In the genomic region with DNA sequence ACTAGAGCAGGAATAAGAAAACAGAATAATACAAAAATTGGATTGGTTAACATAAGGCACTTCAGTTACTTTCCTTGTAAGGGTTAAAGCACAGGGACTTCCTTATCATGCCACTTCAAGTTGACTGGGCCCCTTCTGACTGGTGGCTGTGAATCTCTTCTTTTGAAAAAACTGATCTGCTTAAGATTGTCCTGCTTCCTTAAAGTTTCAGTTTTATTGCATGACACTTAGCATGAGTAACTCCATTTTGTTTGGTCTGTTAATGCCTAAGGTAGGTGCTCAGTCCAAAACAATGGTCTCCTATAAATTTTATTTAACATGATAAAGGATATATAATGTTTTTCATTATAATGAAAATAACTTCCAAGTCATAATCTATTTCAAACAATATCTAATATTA, we compare ENCODE assay signal across 37 cellular contexts. TPM values are rescaled to one million over a fixed set of nuclear protein-coding genes. Genes with fewer than 3 reads are reported as not detected.
"Had no signal": no experiment of that assay in that cellular context is flagged by ENCODE, and none has a peak within 500 bp of the region (broad histone marks: within the 10 kb centered on the region; RNA-seq: fewer than 3 reads in every experiment).

No MANE protein-coding gene starts in this region.

- DNase-seq: activated CD4-positive, alpha-beta memory T cell treated with anti-CD3 and anti-CD28 coated beads, Interleukin-2, amount 10 ng/mL, durations not matched to agents 7 days and 5 days; activated CD4-positive, alpha-beta T cell treated with anti-CD3 and anti-CD28 coated beads for 1 hour; activated CD4-positive, alpha-beta T cell treated with anti-CD3 and anti-CD28 coated beads for 4 hours; activated CD4-positive, alpha-beta T cell treated with anti-CD3 and anti-CD28 coated beads, Interleukin-2, amount 10 ng/mL, durations not matched to agents 7 days and 5 days; activated CD4-positive, alpha-beta T cell treated with anti-CD3 and anti-CD28 coated beads, Interleukin-2, amount 50 U/mL, for 4 hours; activated CD8-positive, alpha-beta memory T cell treated with anti-CD3 and anti-CD28 coated beads, Interleukin-2, amount 50 U/mL, for 48 hours; activated gamma-delta T cell; activated naive CD4-positive, alpha-beta T cell; activated naive CD4-positive, alpha-beta T cell treated with anti-CD3 and anti-CD28 coated beads, Interleukin-2, amount 10 ng/mL, durations not matched to agents 7 days and 5 days; activated naive CD8-positive, alpha-beta T cell treated with anti-CD3 and anti-CD28 coated beads, Interleukin-2, amount 10 ng/mL, durations not matched to agents 7 days and 5 days; activated T-cell treated with anti-CD3 and anti-CD28 coated beads for 4 hours; activated T-cell treated with anti-CD3 and anti-CD28 coated beads, Interleukin-2, amount 50 U/mL, for 24 hours; activated T-cell treated with anti-CD3 and anti-CD28 coated beads, Interleukin-2, amount 50 U/mL, for 72 hours; amniotic stem cell; aorta; body of pancreas; caudate nucleus; cortex of kidney; dermis blood vessel endothelial cell; effector CD4-positive, alpha-beta T cell; effector memory CD8-positive, alpha-beta T cell; esophagus squamous epithelium; foreskin melanocyte; heart right ventricle; T-cell; T1000 had no signal

- H3K4me3 Mint-ChIP-seq: activated CD4-positive, alpha-beta memory T cell treated with anti-CD3 and anti-CD28 coated beads, Interleukin-2, amount 10 ng/mL, durations not matched to agents 7 days and 5 days; activated CD4-positive, alpha-beta T cell treated with anti-CD3 and anti-CD28 coated beads, Interleukin-2, amount 10 ng/mL, durations not matched to agents 7 days and 5 days; activated naive CD4-positive, alpha-beta T cell treated with anti-CD3 and anti-CD28 coated beads, Interleukin-2, amount 10 ng/mL, durations not matched to agents 7 days and 5 days; activated naive CD8-positive, alpha-beta T cell treated with anti-CD3 and anti-CD28 coated beads, Interleukin-2, amount 10 ng/mL, durations not matched to agents 7 days and 5 days; activated T-cell treated with anti-CD3 and anti-CD28 coated beads, Interleukin-2, amount 50 U/mL, for 24 hours; activated T-cell treated with anti-CD3 and anti-CD28 coated beads, Interleukin-2, amount 50 U/mL, for 72 hours; effector memory CD8-positive, alpha-beta T cell; T-cell; T-helper 1 cell treated with Interleukin-12 subunit alpha and Interleukin-12 subunit beta and Interleukin-4 antibody, amounts not matched to agents 30 μg/mL and 1 μg/mL, for 36 hours had no signal

- H3K36me3 Mint-ChIP-seq: activated naive CD4-positive, alpha-beta T cell treated with anti-CD3 and anti-CD28 coated beads, Interleukin-2, amount 10 ng/mL, durations not matched to agents 7 days and 5 days; activated naive CD4-positive, alpha-beta T cell treated with anti-CD3 and anti-CD28 coated beads, Interleukin-2, amount 50 U/mL, for 72 hours; activated naive CD8-positive, alpha-beta T cell treated with anti-CD3 and anti-CD28 coated beads, Interleukin-2, amount 10 ng/mL, durations not matched to agents 7 days and 5 days; T-cell had no signal

- H3K9me3 ChIP-seq: body of pancreas, esophagus squamous epithelium, gastroesophageal sphincter, heart right ventricle had no signal

- H3K9me3 Mint-ChIP-seq: activated CD4-positive, alpha-beta memory T cell treated with anti-CD3 and anti-CD28 coated beads, Interleukin-2, amount 10 ng/mL, durations not matched to agents 7 days and 5 days; activated CD4-positive, alpha-beta T cell treated with anti-CD3 and anti-CD28 coated beads, Interleukin-2, amount 10 ng/mL, durations not matched to agents 7 days and 5 days; activated naive CD4-positive, alpha-beta T cell treated with anti-CD3 and anti-CD28 coated beads, Interleukin-2, amount 10 ng/mL, durations not matched to agents 7 days and 5 days; activated naive CD4-positive, alpha-beta T cell treated with anti-CD3 and anti-CD28 coated beads, Interleukin-2, amount 50 U/mL, for 72 hours; activated naive CD8-positive, alpha-beta T cell treated with anti-CD3 and anti-CD28 coated beads, Interleukin-2, amount 10 ng/mL, durations not matched to agents 7 days and 5 days; activated T-cell treated with anti-CD3 and anti-CD28 coated beads, Interleukin-2, amount 50 U/mL, for 24 hours; activated T-cell treated with anti-CD3 and anti-CD28 coated beads, Interleukin-2, amount 50 U/mL, for 72 hours; effector memory CD8-positive, alpha-beta T cell; T-cell; T-helper 1 cell treated with Interleukin-12 subunit alpha and Interleukin-12 subunit beta and Interleukin-4 antibody, amounts not matched to agents 30 μg/mL and 1 μg/mL, for 36 hours had no signal

- H3K36me3 ChIP-seq: esophagus squamous epithelium, gastroesophageal sphincter, heart right ventricle had no signal

- ATAC-seq: activated naive CD4-positive, alpha-beta T cell treated with anti-CD3 and anti-CD28 coated beads, Interleukin-2, amount 50 U/mL, for 72 hours; activated T-cell treated with anti-CD3 and anti-CD28 coated beads, Interleukin-2, amount 50 U/mL, for 72 hours; body of pancreas; effector memory CD8-positive, alpha-beta T cell; gastroesophageal sphincter; heart right ventricle; T-cell had no signal

- H3K27ac Mint-ChIP-seq: activated CD4-positive, alpha-beta memory T cell treated with anti-CD3 and anti-CD28 coated beads, Interleukin-2, amount 10 ng/mL, durations not matched to agents 7 days and 5 days; activated CD4-positive, alpha-beta T cell treated with anti-CD3 and anti-CD28 coated beads, Interleukin-2, amount 10 ng/mL, durations not matched to agents 7 days and 5 days; activated naive CD4-positive, alpha-beta T cell treated with anti-CD3 and anti-CD28 coated beads, Interleukin-2, amount 10 ng/mL, durations not matched to agents 7 days and 5 days; activated naive CD4-positive, alpha-beta T cell treated with anti-CD3 and anti-CD28 coated beads, Interleukin-2, amount 50 U/mL, for 72 hours; activated naive CD8-positive, alpha-beta T cell treated with anti-CD3 and anti-CD28 coated beads, Interleukin-2, amount 10 ng/mL, durations not matched to agents 7 days and 5 days; activated T-cell treated with anti-CD3 and anti-CD28 coated beads, Interleukin-2, amount 50 U/mL, for 24 hours; activated T-cell treated with anti-CD3 and anti-CD28 coated beads, Interleukin-2, amount 50 U/mL, for 72 hours; effector memory CD8-positive, alpha-beta T cell; T-cell; T-helper 1 cell treated with Interleukin-12 subunit alpha and Interleukin-12 subunit beta and Interleukin-4 antibody, amounts not matched to agents 30 μg/mL and 1 μg/mL, for 36 hours had no signal

- H3K27me3 ChIP-seq: body of pancreas, esophagus squamous epithelium, gastroesophageal sphincter had no signal

- H3K4me3 ChIP-seq: body of pancreas, esophagus squamous epithelium, gastroesophageal sphincter, heart right ventricle had no signal

- FAIRE-seq: colon, endothelial cell of umbilical vein had no signal

- H3K27ac ChIP-seq: body of pancreas, epithelial cell of prostate, esophagus squamous epithelium, gastroesophageal sphincter, heart right ventricle had no signal

RNA-seq across cellular contexts. Expression of gene UBE2U, which starts 37.6 kb away (rescaled TPM):
- total RNA-seq: activated CD4-positive, alpha-beta memory T cell treated with anti-CD3 and anti-CD28 coated beads, Interleukin-2, amount 10 ng/mL, durations not matched to agents 7 days and 5 days; activated CD4-positive, alpha-beta T cell treated with anti-CD3 and anti-CD28 coated beads, Interleukin-2, amount 10 ng/mL, durations not matched to agents 7 days and 5 days; activated naive CD8-positive, alpha-beta T cell treated with anti-CD3 and anti-CD28 coated beads, Interleukin-2, amount 10 ng/mL, durations not matched to agents 7 days and 5 days; activated T-cell treated with anti-CD3 and anti-CD28 coated beads, Interleukin-2, amount 50 U/mL, for 72 hours; aorta; body of pancreas; dermis blood vessel endothelial cell; endothelial cell of umbilical vein; esophagus squamous epithelium; fibroblast of lung; fibroblast of villous mesenchyme; gastroesophageal sphincter; glomerular endothelial cell; T-cell; T-helper 2 cell treated with Interferon-gamma antibody and Interleukin-4, amounts not matched to agents 100 ng/mL and 5 ng/mL, for 36 hours had no signal
- polyA plus RNA-seq: aorta, endothelial cell of umbilical vein, esophagus, fibroblast of lung, heart right ventricle had no signal
